34 cellular contexts compared by ENCODE assay signal in the genomic region with DNA sequence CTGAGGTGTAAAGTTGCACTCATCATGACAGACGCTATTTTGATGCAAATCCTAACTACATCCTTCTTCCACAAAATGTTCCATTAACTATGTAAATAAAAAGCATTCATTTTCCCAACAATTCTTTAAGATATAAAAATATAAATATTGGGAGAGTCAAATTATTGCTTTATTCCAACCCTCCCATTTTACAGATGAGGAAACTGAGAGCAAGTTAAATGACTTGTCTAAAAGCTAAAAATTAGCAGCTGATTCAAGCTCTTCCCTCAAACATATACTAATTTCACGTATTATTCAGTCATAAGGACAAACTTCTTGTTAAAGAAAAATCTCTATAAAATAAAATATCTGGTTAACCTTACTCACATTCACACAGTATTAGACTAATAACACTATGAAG.
"Had no signal": no experiment of that assay in that cellular context is flagged by ENCODE, and none has a peak within 500 bp of the region (broad histone marks: within the 10 kb centered on the region; RNA-seq: fewer than 3 reads in every experiment).

No MANE protein-coding gene starts in this region.

- FAIRE-seq: astrocyte, bronchial epithelial cell had no signal

- DNase-seq: activated effector memory CD4-positive, alpha-beta T cell treated with anti-CD3 and anti-CD28 coated beads, Interleukin-2, amount 50 U/mL, for 16 hours; activated effector memory CD4-positive, alpha-beta T cell treated with Interleukin-2 at 50 U/mL for 16 hours; activated gamma-delta T cell; activated gamma-delta T cell treated with Interleukin-2 at 50 U/mL for 16 hours; activated naive CD4-positive, alpha-beta T cell; activated naive CD4-positive, alpha-beta T cell treated with anti-CD3 and anti-CD28 coated beads for 36 hours; activated naive CD4-positive, alpha-beta T cell treated with anti-CD3 and anti-CD28 coated beads, Interleukin-2, amount 10 ng/mL, durations not matched to agents 7 days and 5 days; activated naive CD4-positive, alpha-beta T cell treated with anti-CD3 and anti-CD28 coated beads, Interleukin-2, amount 50 U/mL, for 16 hours; activated naive CD4-positive, alpha-beta T cell treated with Interleukin-2 at 50 U/mL for 16 hours; activated naive CD8-positive, alpha-beta T cell treated with anti-CD3 and anti-CD28 coated beads for 36 hours; activated naive CD8-positive, alpha-beta T cell treated with anti-CD3 and anti-CD28 coated beads, Interleukin-2, amount 10 ng/mL, durations not matched to agents 7 days and 5 days; activated naive CD8-positive, alpha-beta T cell treated with anti-CD3 and anti-CD28 coated beads, Interleukin-2, amount 50 U/mL, for 24 hours; activated T-cell treated with anti-CD3 and anti-CD28 coated beads, Interleukin-2, amount 50 U/mL, for 1 hour; activated T-cell treated with anti-CD3 and anti-CD28 coated beads, Interleukin-2, amount 50 U/mL, for 24 hours; activated T-cell treated with anti-CD3 and anti-CD28 coated beads, Interleukin-2, amount 50 U/mL, for 4 hours; activated T-cell treated with anti-CD3 and anti-CD28 coated beads, Interleukin-2, amount 50 U/mL, for 48 hours; activated T-cell treated with anti-CD3 and anti-CD28 coated beads, Interleukin-2, amount 50 U/mL, for 72 hours; adrenal gland; amniotic stem cell; amygdala; anterior cingulate cortex; aorta; body of pancreas; brain microvascular endothelial cell; caudate nucleus; central memory CD4-positive, alpha-beta T cell; cerebellar nuclear complex had no signal

- H3K9me3 ChIP-seq: adrenal gland, ascending aorta, body of pancreas, breast epithelium had no signal

- H3K4me1 ChIP-seq: body of pancreas, breast epithelium had no signal

- ATAC-seq: activated naive CD4-positive, alpha-beta T cell treated with anti-CD3 and anti-CD28 coated beads, Interleukin-2, amount 50 U/mL, for 72 hours; activated naive CD8-positive, alpha-beta T cell treated with anti-CD3 and anti-CD28 coated beads, Interleukin-2, amount 50 U/mL, for 24 hours; activated T-cell treated with anti-CD3 and anti-CD28 coated beads, Interleukin-2, amount 50 U/mL, for 4 hours; activated T-cell treated with anti-CD3 and anti-CD28 coated beads, Interleukin-2, amount 50 U/mL, for 72 hours; activated T-helper 17 cell treated with anti-CD3 and anti-CD28 coated beads, Interleukin-2, amount 50 U/mL, for 72 hours; body of pancreas had no signal

- H3K27ac ChIP-seq: adrenal gland, ascending aorta, body of pancreas, brain microvascular endothelial cell, breast epithelium, cardiac muscle cell had no signal

- H3K36me3 ChIP-seq: breast epithelium had no signal

- H3K27me3 ChIP-seq: adrenal gland, ascending aorta, body of pancreas, brain microvascular endothelial cell, breast epithelium, cardiac muscle cell had no signal

- H3K4me3 ChIP-seq: adrenal gland, ascending aorta, body of pancreas, breast epithelium, cardiac muscle cell had no signal
